8 cellular contexts compared by ENCODE assay signal in genomic region chrX:54494970-54495813, GRCh38. TPM values are rescaled to one million over a fixed set of nuclear protein-coding genes. Genes with fewer than 3 reads are reported as not detected.
DNase-seq lines count a peak whose midpoint lies in the region; ATAC-seq and TF ChIP-seq lines count a peak whose summit lies in the region.

No MANE protein-coding gene starts in this region.

- H3K27me3 ChIP-seq in CD8-positive, alpha-beta memory T cell (ENCODE audit: insufficient read depth, low read length, poor library complexity, severe bottlenecking), result no peaks in the 10 kb centered on the region
- H3K27me3 ChIP-seq in upper lobe of right lung, result no peaks in the 10 kb centered on the region

- H3K36me3 Mint-ChIP-seq in CD8-positive, alpha-beta memory T cell, result peaks cover 0 to 1% (median 0%) of the 10 kb centered on the region in 3 donors

- H3K9me3 Mint-ChIP-seq in CD8-positive, alpha-beta memory T cell, result peaks cover 0 to 3% (median 0%) of the 10 kb centered on the region in 5 donors

- no peaks in the 10 kb centered on the region for H3K4me1 ChIP-seq in CD8-positive, alpha-beta memory T cell (ENCODE audit: insufficient read depth, low read length)
- no peaks in the 10 kb centered on the region for H3K4me1 ChIP-seq in upper lobe of right lung

- H3K4me3 Mint-ChIP-seq in CD8-positive, alpha-beta memory T cell, result peak overlapping the region in 6 of 7 donors; percentile 8 to 81 (median 48)

- POLR2A ChIA-PET in CD8-positive, alpha-beta memory T cell (lab: Charles Lee), result no interaction called here

- TF ChIP-seq CTCF in coronary artery (IDR thresholded peaks at IDR 0.05), result no peak
- no peak for TF ChIP-seq CTCF in upper lobe of right lung (IDR thresholded peaks at IDR 0.05)

- no peaks in the 10 kb centered on the region for H3K36me3 ChIP-seq in CD8-positive, alpha-beta memory T cell (ENCODE audit: insufficient read depth, low read length)
- H3K36me3 ChIP-seq in upper lobe of right lung, result no peaks in the 10 kb centered on the region

- peaks cover 27% of the 10 kb centered on the region in 2 donors for H3K27me3 Mint-ChIP-seq in CD8-positive, alpha-beta memory T cell

- ATAC-seq in upper lobe of right lung (peak; percentile 46), GM18861 (IDR thresholded peaks at IDR 0.05; ENCODE audit: unreplicated experiment) (no peak)

- no peak overlapping the region for H3K27ac ChIP-seq in CD8-positive, alpha-beta memory T cell (ENCODE audit: low read depth, low read length)
- peak overlapping the region; percentile 73 to 85 for H3K27ac ChIP-seq in coronary artery
- H3K27ac ChIP-seq in upper lobe of right lung, result peak overlapping the region; percentile 51

- no peaks in the 10 kb centered on the region for H3K9me3 ChIP-seq in CD8-positive, alpha-beta memory T cell (ENCODE audit: low read length)
- H3K9me3 ChIP-seq in upper lobe of right lung, result no peaks in the 10 kb centered on the region

- intact Hi-C loops in upper lobe of right lung (cut with DNase I), result no loop called here

- CTCF ChIA-PET in CD8-positive, alpha-beta memory T cell (lab: Charles Lee), result no interaction called here

- no peak for DNase-seq in CD8-positive, alpha-beta memory T cell
- DNase-seq in M059J (ENCODE audit: low read depth) (peak; percentile 47), coronary artery (ENCODE audit: low spot score) (no peak), lung microvascular endothelial cell (ENCODE audit: low read depth in 2 of 2) (peak; percentile 26 to 37), upper lobe of right lung (peak; percentile 63), inferior parietal cortex (ENCODE audit: extremely low spot score) (no peak), dedifferentiated amniotic fluid mesenchymal stem cell (ENCODE audit: extremely low spot score) (no peak)

- H3K4me1 Mint-ChIP-seq in CD8-positive, alpha-beta memory T cell, result peaks cover 0 to 6% (median 4%) of the 10 kb centered on the region in 3 donors

- H3K27ac Mint-ChIP-seq in CD8-positive, alpha-beta memory T cell, result no peak overlapping the region

- no peak overlapping the region for H3K4me3 ChIP-seq in CD8-positive, alpha-beta memory T cell (ENCODE audit: low read length)
- H3K4me3 ChIP-seq in coronary artery, result peak overlapping the region; percentile 74
- H3K4me3 ChIP-seq in upper lobe of right lung, result peak overlapping the region; percentile 56

RNA-seq across cellular contexts. Expression of gene FGD1, which starts 0.8 kb away (rescaled TPM):
- under 1 TPM in 1 of 2 experiments, not detected in 1; 0.07 TPM for total RNA-seq in CD8-positive, alpha-beta memory T cell
- 0.67 TPM for polyA plus RNA-seq in CD8-positive, alpha-beta memory T cell
- 5.6 and 10.4 TPM in 2 replicates for total RNA-seq in M059J (2014; rRNA removed; shearing (Covaris generic))
- total RNA-seq in lung microvascular endothelial cell (0.60 and 1.1 TPM in 2 replicates), upper lobe of right lung (3.7 TPM)

RNA-seq across cellular contexts. Expression of gene GNL3L, which starts 34.8 kb away (rescaled TPM):
- 10 to 100 TPM; 92.1 to 92.8 TPM for total RNA-seq in CD8-positive, alpha-beta memory T cell
- 56.1 TPM for polyA plus RNA-seq in CD8-positive, alpha-beta memory T cell
- 23.7 and 36.3 TPM in 2 replicates for total RNA-seq in M059J (2014; rRNA removed; shearing (Covaris generic))
- total RNA-seq in lung microvascular endothelial cell (17.9 and 23.0 TPM in 2 replicates), upper lobe of right lung (29.0 TPM)

RNA-seq across cellular contexts. Expression of gene TSR2, which starts 55.0 kb away (rescaled TPM):
- 10 to 100 TPM; 53.5 to 56.4 TPM for total RNA-seq in CD8-positive, alpha-beta memory T cell
- 67.7 TPM for polyA plus RNA-seq in CD8-positive, alpha-beta memory T cell
- total RNA-seq in M059J (2014; rRNA removed; shearing (Covaris generic)), result 38.7 and 41.4 TPM in 2 replicates
- total RNA-seq in lung microvascular endothelial cell, result 11.8 and 16.1 TPM in 2 replicates
- 38.4 TPM for total RNA-seq in upper lobe of right lung

Comparison
In these comparisons a context has a peak if more than half of its experiments do, and no peak if none do; other contexts are left out.
1. DNase-seq: peak in M059J (single experiment), lung microvascular endothelial cell (2 of 2) and upper lobe of right lung (single experiment); none in CD8-positive, alpha-beta memory T cell (0 of 5), coronary artery (single experiment), inferior parietal cortex (single experiment) and dedifferentiated amniotic fluid mesenchymal stem cell (single experiment).